In the genomic region with DNA sequence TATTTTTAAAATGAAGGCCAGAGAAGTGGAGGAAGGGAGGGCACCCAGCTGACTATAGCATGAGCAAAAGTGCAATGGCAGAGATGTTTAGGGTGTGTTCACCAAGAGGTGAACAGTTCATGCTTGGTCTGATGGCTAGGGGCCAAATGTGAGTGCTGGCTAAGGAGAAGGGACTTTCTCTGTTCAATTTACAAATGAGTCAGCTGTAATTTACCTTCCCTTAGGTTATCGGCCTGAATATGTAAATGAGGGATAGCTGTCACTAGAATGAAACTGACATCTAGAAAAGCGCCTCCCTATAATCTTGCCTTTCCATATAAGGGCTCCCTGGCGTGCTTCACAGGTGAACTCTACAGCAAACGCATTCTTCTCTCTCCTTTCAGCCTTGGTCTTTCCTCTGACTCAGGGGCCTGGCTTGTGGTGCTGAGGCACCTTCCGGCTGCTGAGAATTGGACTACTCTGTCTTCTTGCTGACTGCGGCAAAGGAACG, we compare ENCODE assay signal across 8 cellular contexts.
A peak's percentile ranks its signal among the peaks of the same experiment; 100 is the strongest.
DNase-seq lines count a peak whose midpoint lies in the region; ATAC-seq and TF ChIP-seq lines count a peak whose summit lies in the region.

No MANE protein-coding gene starts in this region.

- no peak overlapping the region for H3K4me3 ChIP-seq in lung
- no peak overlapping the region for H3K4me3 ChIP-seq in left ventricle myocardium inferior

- no peaks in the 10 kb centered on the region for H3K36me3 ChIP-seq in lung (ENCODE audit: control insufficient read depth in 2 of 2, insufficient read depth in 2 of 2, low read length in 2 of 2)
- H3K36me3 ChIP-seq in left ventricle myocardium inferior, result no peaks in the 10 kb centered on the region

- intact Hi-C loops in left cardiac atrium (cut with DNase I), result no loop called here
- intact Hi-C loops in left ventricle myocardium inferior (cut with micrococcal nuclease), result no loop called here

- peak; percentile 70 for ATAC-seq in HG03280 (IDR thresholded peaks at IDR 0.05; ENCODE audit: unreplicated experiment)
- peak; percentile 38 for ATAC-seq in lung (ENCODE audit: insufficient read depth, low FRiP score)
- no peak for ATAC-seq in left cardiac atrium

- no peak overlapping the region for H3K27ac ChIP-seq in lung (ENCODE audit: low read depth in 1 of 2, low read length in 1 of 2)
- no peak overlapping the region for H3K27ac ChIP-seq in left ventricle myocardium inferior (replicated peaks)

- H3K27me3 ChIP-seq in lung (ENCODE audit: control insufficient read depth, insufficient read depth) (no peaks in the 10 kb centered on the region), left ventricle myocardium inferior (ENCODE audit: low read depth) (no peaks in the 10 kb centered on the region)

- peaks cover 0 to 1% of the 10 kb centered on the region in 2 donors for H3K9me3 ChIP-seq in lung (ENCODE audit: control insufficient read depth in 2 of 2, insufficient read depth in 1 of 2, low read length in 1 of 2)
- no peaks in the 10 kb centered on the region for H3K9me3 ChIP-seq in left ventricle myocardium inferior (replicated peaks)

- peak; percentile 55 for DNase-seq in activated T-cell treated with anti-CD3 and anti-CD28 coated beads for 24 hours (ENCODE audit: low read depth)
- no peak for DNase-seq in activated T-cell treated with anti-CD3 and anti-CD28 coated beads for 4 hours
- DNase-seq in activated CD4-positive, alpha-beta T cell treated with anti-CD3 and anti-CD28 coated beads, Interleukin-2, amount 50 U/mL, for 1 hour, result peak; percentile 47
- DNase-seq in lung (ENCODE audit: low spot score), result no peak
- DNase-seq in left cardiac atrium, result no peak
- no peak for DNase-seq in left ventricle myocardium inferior
- no peak for DNase-seq in effector CD8-positive, alpha-beta T cell (lab: John Stamatoyannopoulos, UW)

- TF ChIP-seq CTCF in lung (IDR thresholded peaks at IDR 0.05; ENCODE audit: control extremely low read depth, extremely low read depth), result no peak
- no peak for TF ChIP-seq CTCF in left ventricle myocardium inferior (IDR thresholded peaks at IDR 0.05; ENCODE audit: borderline replicate concordance)

- H3K4me1 ChIP-seq in lung (ENCODE audit: control insufficient read depth in 2 of 2, insufficient read depth in 2 of 2, low read length in 2 of 2) (peaks cover 0 to 6% of the 10 kb centered on the region in 2 donors), left ventricle myocardium inferior (peaks cover 6% of the 10 kb centered on the region)

- 80 to 93% methylated on average over 7 of the region's 7 CpGs for WGBS in lung, 2 donors

Comparison
In these comparisons a context has a peak if more than half of its experiments do, and no peak if none do; other contexts are left out.
1. DNase-seq: peak in activated T-cell treated with anti-CD3 and anti-CD28 coated beads for 24 hours (single experiment) and activated CD4-positive, alpha-beta T cell treated with anti-CD3 and anti-CD28 coated beads, Interleukin-2, amount 50 U/mL, for 1 hour (single experiment); none in activated T-cell treated with anti-CD3 and anti-CD28 coated beads for 4 hours (single experiment), lung (single experiment), left cardiac atrium (single experiment), left ventricle myocardium inferior (single experiment) and effector CD8-positive, alpha-beta T cell (single experiment).
2. ATAC-seq: peak in HG03280 (single experiment) and lung (single experiment); none in left cardiac atrium (0 of 2).